8 cellular contexts compared by ENCODE assay signal in genomic region chr2:160269803-160270570, GRCh38.
DNase-seq lines count a peak whose midpoint lies in the region; ATAC-seq lines count a peak whose summit lies in the region.

No MANE protein-coding gene starts in this region.

- ATAC-seq in GM18499 (IDR thresholded peaks at IDR 0.05; ENCODE audit: insufficient read depth, unreplicated experiment) (peak; percentile 76), HG02870 (IDR thresholded peaks at IDR 0.05; ENCODE audit: unreplicated experiment) (peak; percentile 66), left colon (peak; percentile 93)

- peak; percentile 89 for DNase-seq in NCI-H2171 treated with DMSO at 0.1 percent for 48 hours (lab: John Stamatoyannopoulos, UW)
- peak; percentile 77 for DNase-seq in activated CD4-positive, alpha-beta T cell treated with anti-CD3 and anti-CD28 coated beads for 48 hours
- DNase-seq in cortex of kidney (lab: John Stamatoyannopoulos, UW), result peak; percentile 76
- DNase-seq in left colon, result peak; percentile 81 to 83
- DNase-seq in stimulated activated CD4-positive, alpha-beta T cell treated with anti-CD3 and anti-CD28 coated beads, Interleukin-1b, Interleukin-23, amount 100 ng/mL, for 1 hour (ENCODE audit: low read depth in 2 of 2), result peak; percentile 27 to 43
- DNase-seq in NK-92 (lab: John Stamatoyannopoulos, UW; ENCODE audit: unreplicated experiment), result no peak

- intact Hi-C loops in left colon (cut with DNase I, micrococcal nuclease), result no loop called here
